17 cellular contexts compared by ENCODE assay signal in genomic region chr20:44203161-44203560, GRCh38. TPM values are rescaled to one million over a fixed set of nuclear protein-coding genes. Genes with fewer than 3 reads are reported as not detected.
DNase-seq lines count a peak whose midpoint lies in the region; ATAC-seq and TF ChIP-seq lines count a peak whose summit lies in the region.
"Had no signal": no experiment of that assay in that cellular context is flagged by ENCODE, and none has a peak within 500 bp of the region (broad histone marks: within the 10 kb centered on the region; RNA-seq: fewer than 3 reads in every experiment).

No MANE protein-coding gene starts in this region.

- TF ChIP-seq POLR2A in heart left ventricle (IDR thresholded peaks at IDR 0.05) (no peak), prostate gland (IDR thresholded peaks at IDR 0.05) (no peak)

- no peaks in the 10 kb centered on the region for H3K9me3 Mint-ChIP-seq in nephron progenitor cell

- no peaks in the 10 kb centered on the region for H3K27me3 Mint-ChIP-seq in nephron progenitor cell (ENCODE audit: low read depth, poor library complexity)
- H3K27me3 Mint-ChIP-seq: activated naive CD8-positive, alpha-beta T cell had no signal

- H3K4me1 Mint-ChIP-seq in nephron progenitor cell, result peaks cover 21% of the 10 kb centered on the region

- H3K4me1 ChIP-seq in adipocyte (ENCODE audit: control insufficient read depth, insufficient read depth, low read length) (peaks cover 62% of the 10 kb centered on the region), heart left ventricle (peaks cover 0 to 74% (median 41%) of the 10 kb centered on the region in 12 donors), skeletal muscle tissue (ENCODE audit: control insufficient read depth in 3 of 3, insufficient read depth in 3 of 3, low read length in 3 of 3) (peaks cover 37 to 47% (median 37%) of the 10 kb centered on the region in 3 donors), prostate gland (replicated peaks) (peaks cover 15% of the 10 kb centered on the region)

- DNase-seq in GM03348 (ENCODE audit: low spot score), result peak; percentile 15
- DNase-seq in adipocyte (ENCODE audit: low read depth), result peak; percentile 42
- DNase-seq in heart left ventricle, result no peak
- DNase-seq in nephron progenitor cell, result no peak
- DNase-seq in prostate gland (ENCODE audit: low spot score), result no peak
- no peak for DNase-seq in NCI-H187 treated with DMSO at 0.1 percent for 48 hours (lab: John Stamatoyannopoulos, UW)
- DNase-seq: KBM-7, NCI-H1694, NCI-H69, nucleus accumbens, SHP77 had no signal

- H3K9me3 ChIP-seq in adipocyte (ENCODE audit: control insufficient read depth, low read length) (no peaks in the 10 kb centered on the region), heart left ventricle (no peaks in the 10 kb centered on the region), skeletal muscle tissue (ENCODE audit: control insufficient read depth in 3 of 3, low read length in 3 of 3) (no peaks in the 10 kb centered on the region), prostate gland (no peaks in the 10 kb centered on the region)
- H3K9me3 ChIP-seq: BLaER1 treated with 17β-estradiol and CSF1 and Interleukin-3, amounts not matched to agents 10 nM and 100 nM had no signal

- H3K9ac ChIP-seq in adipocyte (ENCODE audit: low read length), result no peak overlapping the region
- peak overlapping the region; percentile 13 to 41 (median 26) for H3K9ac ChIP-seq in skeletal muscle tissue (ENCODE audit: low read depth in 1 of 3, low read length in 3 of 3)
- H3K9ac ChIP-seq: BLaER1 treated with 17β-estradiol and CSF1 and Interleukin-3, amounts not matched to agents 10 nM and 100 nM had no signal

- H3K36me3 Mint-ChIP-seq in nephron progenitor cell (ENCODE audit: low read depth), result peaks cover 48% of the 10 kb centered on the region

- no peak overlapping the region for H3K4me3 Mint-ChIP-seq in nephron progenitor cell
- H3K4me3 Mint-ChIP-seq: activated naive CD8-positive, alpha-beta T cell had no signal

- H3K27me3 ChIP-seq in adipocyte (replicated peaks; ENCODE audit: control insufficient read depth, insufficient read depth, low read length), result no peaks in the 10 kb centered on the region
- H3K27me3 ChIP-seq in heart left ventricle, result no peaks in the 10 kb centered on the region
- H3K27me3 ChIP-seq in skeletal muscle tissue (ENCODE audit: control insufficient read depth in 3 of 3, insufficient read depth in 3 of 3, low read length in 3 of 3), result no peaks in the 10 kb centered on the region
- no peaks in the 10 kb centered on the region for H3K27me3 ChIP-seq in prostate gland (replicated peaks; ENCODE audit: insufficient read depth)
- H3K27me3 ChIP-seq: BLaER1 treated with 17β-estradiol and CSF1 and Interleukin-3, amounts not matched to agents 10 nM and 100 nM had no signal

- ATAC-seq in heart left ventricle, result peak; percentile 81 to 91 (median 86)
- ATAC-seq in GM18520 (IDR thresholded peaks at IDR 0.05; ENCODE audit: unreplicated experiment), result no peak

- H3K36me3 ChIP-seq in adipocyte (ENCODE audit: control insufficient read depth, insufficient read depth, low read length, severe bottlenecking) (peaks cover 65% of the 10 kb centered on the region), heart left ventricle (peaks cover 0 to 81% (median 72%) of the 10 kb centered on the region in 9 donors), skeletal muscle tissue (ENCODE audit: control insufficient read depth in 3 of 3, insufficient read depth in 3 of 3, low read length in 3 of 3) (peaks cover 15 to 37% (median 26%) of the 10 kb centered on the region in 3 donors), prostate gland (peaks cover 0 to 5% of the 10 kb centered on the region in 2 donors)

- H3K4me3 ChIP-seq in adipocyte (ENCODE audit: low read length) (no peak overlapping the region), heart left ventricle (no peak overlapping the region), skeletal muscle tissue (ENCODE audit: low read length in 3 of 3) (no peak overlapping the region), prostate gland (no peak overlapping the region)
- H3K4me3 ChIP-seq: BLaER1 treated with 17β-estradiol and CSF1 and Interleukin-3, amounts not matched to agents 10 nM and 100 nM had no signal

- TF ChIP-seq CTCF in heart left ventricle (IDR thresholded peaks at IDR 0.05) (no peak), nephron progenitor cell (IDR thresholded peaks at IDR 0.05) (no peak), prostate gland (IDR thresholded peaks at IDR 0.05) (no peak)

- intact Hi-C loops in heart left ventricle (cut with DNase I), result no loop called here
- intact Hi-C loops in prostate gland (cut with DNase I), result loop anchor here (10.0 kb wide), 1 partner anchor 532 kb away; no protein-coding TSS in a partner anchor

- WGBS in heart left ventricle, 4 donors, result 45 to 77% (median 62%) methylated on average over 2 of the region's 2 CpGs
- 88% methylated on average over 2 of the region's 2 CpGs for WGBS in prostate gland

- peak overlapping the region; percentile 2 to 79 (median 66) for H3K27ac ChIP-seq in heart left ventricle
- peak overlapping the region; percentile 82 for H3K27ac ChIP-seq in skeletal muscle tissue (ENCODE audit: low read depth, low read length)
- peak overlapping the region in 1 of 2 donors; percentile 68 for H3K27ac ChIP-seq in prostate gland

- H3K27ac Mint-ChIP-seq in nephron progenitor cell, result no peak overlapping the region

RNA-seq across cellular contexts. Expression of gene OSER1, which starts 7.4 kb away (rescaled TPM):
- 10 to 100 TPM; 20.6 to 39.0 (median 34.1) TPM for total RNA-seq in heart left ventricle
- 10 to 100 TPM; 11.9 to 35.6 TPM for polyA plus RNA-seq in heart left ventricle
- 31.3 TPM for total RNA-seq in skeletal muscle tissue
- 10 to 100 TPM; 31.6 to 42.7 TPM for total RNA-seq in prostate gland

RNA-seq across cellular contexts. Expression of gene JPH2, which starts 16.2 kb away (rescaled TPM):
- 100 to 1,000 TPM in 8 of 9 donors, 10 to 100 TPM in 1; 99.5 to 219 (median 166) TPM for total RNA-seq in heart left ventricle
- 100 to 1,000 TPM; 129 to 144 TPM for polyA plus RNA-seq in heart left ventricle
- total RNA-seq in skeletal muscle tissue, result 85.1 TPM
- 10 to 100 TPM; 29.1 to 31.1 TPM for total RNA-seq in prostate gland

RNA-seq across cellular contexts. Expression of gene GDAP1L1, which starts 43.9 kb away (rescaled TPM):
- total RNA-seq in heart left ventricle, result under 1 TPM in 7 of 9 donors, not detected in 2; 0.19 to 0.67 (median 0.41) TPM
- polyA plus RNA-seq in heart left ventricle, result under 1 TPM; 0.12 to 0.30 TPM
- not detected for total RNA-seq in skeletal muscle tissue
- 1 to 10 TPM in 1 of 2 donors, not detected in 1; 1.5 TPM for total RNA-seq in prostate gland
- total RNA-seq: ureter had no signal
- polyA plus RNA-seq: esophagus had no signal

Comparison
In these comparisons a context has a peak if more than half of its experiments do, and no peak if none do; other contexts are left out.
1. DNase-seq: peak in GM03348 (single experiment) and adipocyte (single experiment); none in heart left ventricle (0 of 5), nephron progenitor cell (single experiment), prostate gland (single experiment) and NCI-H187 treated with DMSO at 0.1 percent for 48 hours (single experiment).